17 cellular contexts compared by ENCODE assay signal in genomic region chr12:3113671-3114070, GRCh38. TPM values are rescaled to one million over a fixed set of nuclear protein-coding genes. Genes with fewer than 3 reads are reported as not detected.
DNase-seq lines count a peak whose midpoint lies in the region; ATAC-seq and TF ChIP-seq lines count a peak whose summit lies in the region.
"Had no signal": no experiment of that assay in that cellular context is flagged by ENCODE, and none has a peak within 500 bp of the region (broad histone marks: within the 10 kb centered on the region; RNA-seq: fewer than 3 reads in every experiment).

No MANE protein-coding gene starts in this region.

- no peaks in the 10 kb centered on the region for H3K36me3 Mint-ChIP-seq in activated naive CD8-positive, alpha-beta T cell
- no peaks in the 10 kb centered on the region for H3K36me3 Mint-ChIP-seq in activated naive CD8-positive, alpha-beta T cell treated with anti-CD3 and anti-CD28 coated beads for 36 hours
- H3K36me3 Mint-ChIP-seq in chondrocyte (ENCODE audit: low read depth), result peaks cover 12% of the 10 kb centered on the region
- H3K36me3 Mint-ChIP-seq in osteocyte (ENCODE audit: unreplicated experiment), result peaks cover 5% of the 10 kb centered on the region

- H3K4me1 ChIP-seq in liver (ENCODE audit: control insufficient read depth in 4 of 4, insufficient read depth in 4 of 4, low read length in 3 of 4), result peaks cover 2 to 43% (median 31%) of the 10 kb centered on the region in 4 donors

- no peaks in the 10 kb centered on the region for H3K9me3 Mint-ChIP-seq in activated naive CD8-positive, alpha-beta T cell (ENCODE audit: low read depth)
- H3K9me3 Mint-ChIP-seq in activated naive CD8-positive, alpha-beta T cell treated with anti-CD3 and anti-CD28 coated beads for 36 hours, result no peaks in the 10 kb centered on the region
- no peaks in the 10 kb centered on the region for H3K9me3 Mint-ChIP-seq in chondrocyte (ENCODE audit: low read depth)
- H3K9me3 Mint-ChIP-seq in osteocyte (ENCODE audit: unreplicated experiment), result no peaks in the 10 kb centered on the region
- H3K9me3 Mint-ChIP-seq: CD4-positive, alpha-beta T cell had no signal

- DNase-seq in activated naive CD8-positive, alpha-beta T cell treated with anti-CD3 and anti-CD28 coated beads for 36 hours, result no peak
- DNase-seq in chondrocyte (ENCODE audit: low spot score) (no peak), osteocyte (ENCODE audit: extremely low spot score, unreplicated experiment) (no peak), AG08396 (ENCODE audit: low spot score) (no peak), DMS153 treated with DMSO at 0.1 percent for 48 hours (lab: John Stamatoyannopoulos, UW; ENCODE audit: unreplicated experiment) (no peak)
- DNase-seq: AML-193; C1 segment of cervical spinal cord; Calu3; CD4-positive, alpha-beta T cell; DMS79; GM23248; H7 had no signal

- TF ChIP-seq CTCF in chondrocyte (IDR thresholded peaks at IDR 0.05) (no peak), liver (IDR thresholded peaks at IDR 0.05; ENCODE audit: low read depth, low read length, missing input control) (no peak), osteocyte (IDR thresholded peaks at IDR 0.05) (no peak)

- H3K27me3 Mint-ChIP-seq in activated naive CD8-positive, alpha-beta T cell, result peaks cover 16% of the 10 kb centered on the region
- H3K27me3 Mint-ChIP-seq in activated naive CD8-positive, alpha-beta T cell treated with anti-CD3 and anti-CD28 coated beads for 36 hours, result peaks cover 27% of the 10 kb centered on the region
- H3K27me3 Mint-ChIP-seq in chondrocyte (ENCODE audit: low read depth), result no peaks in the 10 kb centered on the region
- no peaks in the 10 kb centered on the region for H3K27me3 Mint-ChIP-seq in osteocyte (ENCODE audit: unreplicated experiment)

- H3K36me3 ChIP-seq in liver (ENCODE audit: control insufficient read depth in 4 of 4, insufficient read depth in 3 of 4, low read depth in 1 of 4, low read length in 3 of 4), result peaks cover 0 to 3% (median 0%) of the 10 kb centered on the region in 4 donors

- H3K4me1 Mint-ChIP-seq in activated naive CD8-positive, alpha-beta T cell (ENCODE audit: low read depth), result peaks cover 3% of the 10 kb centered on the region
- peaks cover 4% of the 10 kb centered on the region for H3K4me1 Mint-ChIP-seq in activated naive CD8-positive, alpha-beta T cell treated with anti-CD3 and anti-CD28 coated beads for 36 hours
- peaks cover 40% of the 10 kb centered on the region for H3K4me1 Mint-ChIP-seq in chondrocyte (ENCODE audit: low read depth)
- peaks cover 50% of the 10 kb centered on the region for H3K4me1 Mint-ChIP-seq in osteocyte (ENCODE audit: unreplicated experiment)

- no peak for TF ChIP-seq RAD21 in liver (IDR thresholded peaks at IDR 0.05)

- no peak overlapping the region for H3K9ac ChIP-seq in liver (ENCODE audit: low read depth in 1 of 2, low read length in 2 of 2)
- H3K9ac ChIP-seq: GM23248 had no signal

- no peak for ATAC-seq in HG02870 (IDR thresholded peaks at IDR 0.05; ENCODE audit: unreplicated experiment)
- ATAC-seq: GM12878 had no signal

- H3K27ac Mint-ChIP-seq in activated naive CD8-positive, alpha-beta T cell, result peak overlapping the region; percentile 59
- H3K27ac Mint-ChIP-seq in activated naive CD8-positive, alpha-beta T cell treated with anti-CD3 and anti-CD28 coated beads for 36 hours, result no peak overlapping the region
- H3K27ac Mint-ChIP-seq in chondrocyte (ENCODE audit: unreplicated experiment) (peak overlapping the region; percentile 52), osteocyte (ENCODE audit: unreplicated experiment) (no peak overlapping the region)
- H3K27ac Mint-ChIP-seq: CD4-positive, alpha-beta T cell had no signal

- H3K27me3 ChIP-seq in liver (ENCODE audit: control insufficient read depth in 4 of 4, insufficient read depth in 4 of 4, low read length in 3 of 4), result no peaks in the 10 kb centered on the region

- WGBS in liver, result 55% methylated on average over 6 of the region's 6 CpGs

- H3K4me3 Mint-ChIP-seq in activated naive CD8-positive, alpha-beta T cell, result no peak overlapping the region
- H3K4me3 Mint-ChIP-seq in activated naive CD8-positive, alpha-beta T cell treated with anti-CD3 and anti-CD28 coated beads for 36 hours, result no peak overlapping the region
- H3K4me3 Mint-ChIP-seq in chondrocyte (ENCODE audit: unreplicated experiment) (no peak overlapping the region), osteocyte (ENCODE audit: unreplicated experiment) (no peak overlapping the region)
- H3K4me3 Mint-ChIP-seq: CD4-positive, alpha-beta T cell had no signal

- no peaks in the 10 kb centered on the region for H3K9me3 ChIP-seq in liver (ENCODE audit: control insufficient read depth in 4 of 4, low read length in 3 of 4)

- H3K4me3 ChIP-seq in liver (ENCODE audit: low read depth in 1 of 3, low read length in 3 of 3), result no peak overlapping the region
- H3K4me3 ChIP-seq: GM12878, GM23248 had no signal

- no peak overlapping the region for H3K27ac ChIP-seq in liver (ENCODE audit: low read depth in 1 of 2, low read length in 2 of 2)
- H3K27ac ChIP-seq: 22Rv1, GM23248 had no signal

TF ChIP-seq in liver, 16 proteins besides CTCF, POLR2A, EP300 and RAD21:
- TF ChIP-seq, protein P1, sequence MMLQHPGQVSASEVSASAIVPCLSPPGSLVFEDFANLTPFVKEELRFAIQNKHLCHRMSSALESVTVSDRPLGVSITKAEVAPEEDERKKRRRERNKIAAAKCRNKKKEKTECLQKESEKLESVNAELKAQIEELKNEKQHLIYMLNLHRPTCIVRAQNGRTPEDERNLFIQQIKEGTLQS (IDR thresholded peaks at IDR 0.05), result no peak
- TF ChIP-seq MAX (IDR thresholded peaks at IDR 0.05) (peak; percentile 69), ZBTB33 (IDR thresholded peaks at IDR 0.05) (no peak), YY1 (IDR thresholded peaks at IDR 0.05) (peak; percentile 62), RXRA (IDR thresholded peaks at IDR 0.05) (peak; percentile 48 to 88), FOXA1 (IDR thresholded peaks at IDR 0.05) (peak; percentile 12), JUND (IDR thresholded peaks at IDR 0.05) (no peak), TAF1 (conservative IDR thresholded peaks at IDR 0.05) (no peak), SP1 (IDR thresholded peaks at IDR 0.05) (peak; percentile 33), FOXA2 (IDR thresholded peaks at IDR 0.05) (no peak), HNF4G (IDR thresholded peaks at IDR 0.05) (peak; percentile 12), HNF4A (conservative IDR thresholded peaks at IDR 0.05) (peak; percentile 84 to 95)
- TF ChIP-seq, protein P2, sequence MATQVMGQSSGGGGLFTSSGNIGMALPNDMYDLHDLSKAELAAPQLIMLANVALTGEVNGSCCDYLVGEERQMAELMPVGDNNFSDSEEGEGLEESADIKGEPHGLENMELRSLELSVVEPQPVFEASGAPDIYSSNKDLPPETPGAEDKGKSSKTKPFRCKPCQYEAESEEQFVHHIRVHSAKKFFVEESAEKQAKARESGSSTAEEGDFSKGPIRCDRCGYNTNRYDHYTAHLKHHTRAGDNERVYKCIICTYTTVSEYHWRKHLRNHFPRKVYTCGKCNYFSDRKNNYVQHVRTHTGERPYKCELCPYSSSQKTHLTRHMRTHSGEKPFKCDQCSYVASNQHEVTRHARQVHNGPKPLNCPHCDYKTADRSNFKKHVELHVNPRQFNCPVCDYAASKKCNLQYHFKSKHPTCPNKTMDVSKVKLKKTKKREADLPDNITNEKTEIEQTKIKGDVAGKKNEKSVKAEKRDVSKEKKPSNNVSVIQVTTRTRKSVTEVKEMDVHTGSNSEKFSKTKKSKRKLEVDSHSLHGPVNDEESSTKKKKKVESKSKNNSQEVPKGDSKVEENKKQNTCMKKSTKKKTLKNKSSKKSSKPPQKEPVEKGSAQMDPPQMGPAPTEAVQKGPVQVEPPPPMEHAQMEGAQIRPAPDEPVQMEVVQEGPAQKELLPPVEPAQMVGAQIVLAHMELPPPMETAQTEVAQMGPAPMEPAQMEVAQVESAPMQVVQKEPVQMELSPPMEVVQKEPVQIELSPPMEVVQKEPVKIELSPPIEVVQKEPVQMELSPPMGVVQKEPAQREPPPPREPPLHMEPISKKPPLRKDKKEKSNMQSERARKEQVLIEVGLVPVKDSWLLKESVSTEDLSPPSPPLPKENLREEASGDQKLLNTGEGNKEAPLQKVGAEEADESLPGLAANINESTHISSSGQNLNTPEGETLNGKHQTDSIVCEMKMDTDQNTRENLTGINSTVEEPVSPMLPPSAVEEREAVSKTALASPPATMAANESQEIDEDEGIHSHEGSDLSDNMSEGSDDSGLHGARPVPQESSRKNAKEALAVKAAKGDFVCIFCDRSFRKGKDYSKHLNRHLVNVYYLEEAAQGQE (IDR thresholded peaks at IDR 0.05), result peak; percentile 20
TF ChIP-seq in liver: peak in this region for 8.

RNA-seq across cellular contexts. Expression of gene TSPAN9, which starts 36.5 kb away (rescaled TPM):
- under 1 TPM; 0.24 to 0.31 TPM for total RNA-seq in activated naive CD8-positive, alpha-beta T cell treated with anti-CD3 and anti-CD28 coated beads for 36 hours
- total RNA-seq in chondrocyte, result 50.4 to 98.1 TPM (median 54.4 TPM) in 3 replicates
- total RNA-seq in liver, result 10 to 100 TPM; 29.0 to 62.9 TPM
- polyA plus RNA-seq in liver, result 10 to 100 TPM; 17.4 to 39.3 TPM
- total RNA-seq in osteocyte, result 102 and 114 TPM in 2 replicates

Comparison
In these comparisons a context has a peak if more than half of its experiments do, and no peak if none do; other contexts are left out.
1. H3K27ac Mint-ChIP-seq: peak in activated naive CD8-positive, alpha-beta T cell (single experiment) and chondrocyte (single experiment); none in activated naive CD8-positive, alpha-beta T cell treated with anti-CD3 and anti-CD28 coated beads for 36 hours (single experiment) and osteocyte (single experiment).
2. RNA of gene TSPAN9, which starts 36.5 kb away (total RNA-seq): 102 to 114 TPM in osteocyte, 29.0 to 62.9 TPM in liver and 50.4 to 98.1 TPM in chondrocyte; 0.24 to 0.31 TPM in activated naive CD8-positive, alpha-beta T cell treated with anti-CD3 and anti-CD28 coated beads for 36 hours; every median in the first group is over 10 times any median in the second.